ENCODE assay signal across 15 cellular contexts in genomic region chr17:17156107-17156506, GRCh38. TPM values are rescaled to one million over a fixed set of nuclear protein-coding genes. Genes with fewer than 3 reads are reported as not detected.
DNase-seq lines count a peak whose midpoint lies in the region; ATAC-seq and TF ChIP-seq lines count a peak whose summit lies in the region.
"Had no signal": no experiment of that assay in that cellular context is flagged by ENCODE, and none has a peak within 500 bp of the region (broad histone marks: within the 10 kb centered on the region; RNA-seq: fewer than 3 reads in every experiment).

No MANE protein-coding gene starts in this region.

- H3K79me2 ChIP-seq in PC-3 (ENCODE audit: low read length) = peaks cover 53% of the 10 kb centered on the region

- H3K36me3 ChIP-seq in PC-3 (ENCODE audit: low read depth, low read length) = peaks cover 87% of the 10 kb centered on the region
- peaks cover 32 to 100% (median 39%) of the 10 kb centered on the region in 3 donors for H3K36me3 ChIP-seq in esophagus squamous epithelium
- peaks cover 0 to 59% of the 10 kb centered on the region in 2 donors for H3K36me3 ChIP-seq in gastrocnemius medialis

- no peak overlapping the region for H3K27ac Mint-ChIP-seq in chondrocyte (ENCODE audit: unreplicated experiment)
- H3K27ac Mint-ChIP-seq: activated B cell treated with CpG ODN at 0.5 μM for 24 hours had no signal

- H3K4me3 Mint-ChIP-seq in chondrocyte (ENCODE audit: unreplicated experiment) = no peak overlapping the region
- H3K4me3 Mint-ChIP-seq: activated B cell treated with CpG ODN at 0.5 μM for 24 hours had no signal

- no peaks in the 10 kb centered on the region for H3K9me2 ChIP-seq in PC-3 (replicated peaks; ENCODE audit: low read length)

- BruUV-seq in PC-3 (replicated peaks; lab: Mats Ljungman, UMichigan) = no TSS peak

- ATAC-seq in PC-3 (peak; percentile 25), gastrocnemius medialis (no peak), GM18517 (IDR thresholded peaks at IDR 0.05; ENCODE audit: unreplicated experiment) (no peak)

- H3K4me1 ChIP-seq in PC-3 (ENCODE audit: insufficient read depth, low read length) = peaks cover 59% of the 10 kb centered on the region
- H3K4me1 ChIP-seq in esophagus squamous epithelium = peaks cover 10 to 79% (median 37%) of the 10 kb centered on the region in 3 donors
- H3K4me1 ChIP-seq in gastrocnemius medialis = peaks cover 37 to 42% of the 10 kb centered on the region in 2 donors

- peaks cover 27% of the 10 kb centered on the region for H3K4me1 Mint-ChIP-seq in chondrocyte (ENCODE audit: low read depth)
- H3K4me1 Mint-ChIP-seq: activated B cell treated with CpG ODN at 0.5 μM for 24 hours had no signal

- POLR2A ChIA-PET in PC-3 (lab: Charles Lee; ENCODE audit: unreplicated experiment) = no interaction called here

- H3K4me2 ChIP-seq in PC-3 (ENCODE audit: low read length) = peak overlapping the region; percentile 33; the same call in 1 of the 2 replicates

- H3K27me3 Mint-ChIP-seq in chondrocyte (ENCODE audit: low read depth) = no peaks in the 10 kb centered on the region
- H3K27me3 Mint-ChIP-seq: activated B cell treated with CpG ODN at 0.5 μM for 24 hours had no signal

- H3K9me3 ChIP-seq in PC-3 (ENCODE audit: low read length) = no peaks in the 10 kb centered on the region
- no peaks in the 10 kb centered on the region for H3K9me3 ChIP-seq in esophagus squamous epithelium
- H3K9me3 ChIP-seq in gastrocnemius medialis = no peaks in the 10 kb centered on the region
- H3K9me3 ChIP-seq: ascending aorta, testis had no signal

- H3K36me3 Mint-ChIP-seq in chondrocyte (ENCODE audit: low read depth) = peaks cover 47% of the 10 kb centered on the region

- CTCF ChIA-PET in PC-3 (lab: Charles Lee) = no interaction called here

- in situ Hi-C loops in gastrocnemius medialis (cut with MboI; ENCODE audit: low sequenced_read_pairs in 4 of 4) = loop anchor here in 1 of 4 donors (10.0 kb wide), 1 partner anchor 161 kb away; no protein-coding TSS in a partner anchor

- intact Hi-C loops in PC-3 (cut with micrococcal nuclease) (loop anchor here (10.0 kb wide), 1 partner anchor 151 kb away; no protein-coding TSS in a partner anchor), esophagus squamous epithelium (cut with DNase I) (no loop called here), gastrocnemius medialis (cut with DNase I; ENCODE audit: low total_unique reads) (no loop called here)

- peak; percentile 84 for DNase-seq in ELR (ENCODE audit: low read depth)
- peak; percentile 83 for DNase-seq in PC-3
- DNase-seq in esophagus squamous epithelium (lab: John Stamatoyannopoulos, UW) = no peak
- no peak for DNase-seq in gastrocnemius medialis
- DNase-seq in hippocampal formation (lab: John Stamatoyannopoulos, UW) = no peak
- no peak for DNase-seq in chondrocyte (ENCODE audit: low spot score)
- DNase-seq in ecto neural progenitor cell (ENCODE audit: low spot score) = no peak
- DNase-seq: activated B cell treated with CpG ODN at 0.5 μM for 24 hours; activated T-cell treated with anti-CD3 and anti-CD28 coated beads, Interleukin-2, amount 50 U/mL, for 48 hours; Calu3; kidney; NCI-H1436; testis had no signal

- H3K9me3 Mint-ChIP-seq in chondrocyte (ENCODE audit: low read depth) = no peaks in the 10 kb centered on the region
- H3K9me3 Mint-ChIP-seq: activated B cell treated with CpG ODN at 0.5 μM for 24 hours had no signal

- no peak overlapping the region for H2AFZ ChIP-seq in PC-3 (ENCODE audit: low read length)

- WGBS in esophagus squamous epithelium, 2 donors = 0 to 78% methylated on average over 3 of the region's 4 CpGs

- H3K4me3 ChIP-seq in PC-3 (ENCODE audit: low read length) = no peak overlapping the region
- H3K4me3 ChIP-seq in esophagus squamous epithelium = no peak overlapping the region
- no peak overlapping the region for H3K4me3 ChIP-seq in gastrocnemius medialis
- H3K4me3 ChIP-seq: ascending aorta, testis had no signal

- H3K27me3 ChIP-seq in PC-3 (ENCODE audit: low read length) (no peaks in the 10 kb centered on the region), esophagus squamous epithelium (no peaks in the 10 kb centered on the region), gastrocnemius medialis (no peaks in the 10 kb centered on the region)
- H3K27me3 ChIP-seq: ascending aorta, testis had no signal

- TF ChIP-seq POLR2A in esophagus squamous epithelium (IDR thresholded peaks at IDR 0.05) = no peak
- TF ChIP-seq POLR2A in gastrocnemius medialis (IDR thresholded peaks at IDR 0.05) = no peak

- H3K27ac ChIP-seq in PC-3 (ENCODE audit: low read length) = peak overlapping the region; percentile 97
- peak overlapping the region; percentile 34 to 65 (median 50) for H3K27ac ChIP-seq in esophagus squamous epithelium
- peak overlapping the region in 3 of 4 donors; percentile 30 to 76 (median 56) for H3K27ac ChIP-seq in gastrocnemius medialis
- H3K27ac ChIP-seq: testis had no signal

- no peak for TF ChIP-seq CTCF in PC-3 (conservative IDR thresholded peaks at IDR 0.05; ENCODE audit: low read depth, low read length)
- TF ChIP-seq CTCF in esophagus squamous epithelium (IDR thresholded peaks at IDR 0.05) = no peak
- no peak for TF ChIP-seq CTCF in gastrocnemius medialis (IDR thresholded peaks at IDR 0.05 in 4 of 5, conservative IDR thresholded peaks at IDR 0.05 in 1 of 5)
- no peak for TF ChIP-seq CTCF in chondrocyte (IDR thresholded peaks at IDR 0.05)

- H3K9ac ChIP-seq in PC-3 (ENCODE audit: low read length) = no peak overlapping the region

- H4K20me1 ChIP-seq in PC-3 (ENCODE audit: low read length) = no peaks in the 10 kb centered on the region

- peaks cover 21% of the 10 kb centered on the region for H3F3A ChIP-seq in PC-3 (ENCODE audit: low read length, unreplicated experiment)

RNA-seq across cellular contexts. Expression of gene PLD6, which starts 50.0 kb away (rescaled TPM):
- total RNA-seq in PC-3 (2014; rRNA removed) (11.6 and 18.0 TPM in 2 replicates), esophagus squamous epithelium (1 to 10 TPM in 2 of 4 donors, under 1 TPM in 2; 0.45 to 1.9 (median 0.95) TPM), gastrocnemius medialis (1 to 10 TPM; 1.9 to 5.1 (median 2.7) TPM), chondrocyte (0.55 to 0.68 TPM (median 0.64 TPM) in 3 replicates)

Comparison
In these comparisons a context has a peak if more than half of its experiments do, and no peak if none do; other contexts are left out.
1. DNase-seq: peak in ELR (single experiment) and PC-3 (single experiment); none in esophagus squamous epithelium (single experiment), gastrocnemius medialis (0 of 2), hippocampal formation (0 of 2), chondrocyte (single experiment) and ecto neural progenitor cell (single experiment).
2. Peak in every context shown above with its lines, with median percentiles within 50 percentile points of each other: H3K27ac ChIP-seq.